In genomic region chr10:14942147-14942928, GRCh38 we compare ENCODE assay signal across 16 cellular contexts. TPM values are rescaled to one million over a fixed set of nuclear protein-coding genes. Genes with fewer than 3 reads are reported as not detected.
DNase-seq lines count a peak whose midpoint lies in the region; ATAC-seq and TF ChIP-seq lines count a peak whose summit lies in the region.
"Not testable (repeated sequence)": the region's sequence is repeated elsewhere in the genome, so short reads cannot be mapped to it uniquely, and the experiment has no call there.
"Had no signal": no experiment of that assay in that cellular context is flagged by ENCODE, and none has a peak within 500 bp of the region (broad histone marks: within the 10 kb centered on the region; RNA-seq: fewer than 3 reads in every experiment).

No MANE protein-coding gene starts in this region.

- H3K4me2 ChIP-seq in MM.1S (ENCODE audit: low read depth, low read length) = peak overlapping the region; percentile 42; the same call in 1 of the 2 replicates

- CTCF ChIA-PET in CD4-positive, alpha-beta memory T cell (lab: Charles Lee; ENCODE audit: partially characterized antibody) = not testable (repeated sequence)

- TF ChIP-seq CTCF in MM.1S (IDR thresholded peaks at IDR 0.05; ENCODE audit: low read length); mucosa of descending colon (IDR thresholded peaks at IDR 0.05): not testable (repeated sequence)

- POLR2A ChIA-PET in CD4-positive, alpha-beta memory T cell (lab: Charles Lee; ENCODE audit: partially characterized antibody) = not testable (repeated sequence)

- H3K9me3 Mint-ChIP-seq in CD4-positive, alpha-beta memory T cell; activated T-helper 2 cell treated with anti-CD3 and anti-CD28 coated beads, Interferon-gamma antibody, Interleukin-2, Interleukin-4, amounts not matched to agents 10 μg/mL and 5 μg/mL and 100 μg/mL, durations not matched to agents 14 hours and 24 hours and 36 hours: not testable (repeated sequence)

- H4K20me1 ChIP-seq in MM.1S (ENCODE audit: insufficient read depth, low read length) = not testable (repeated sequence)

- peak overlapping the region; percentile 47; the same call in 1 of the 2 replicates for H3K9ac ChIP-seq in MM.1S (ENCODE audit: low read length)

- not testable (repeated sequence) for H3K4me3 ChIP-seq in CD4-positive, alpha-beta memory T cell (ENCODE audit: low read length in 2 of 2); MM.1S (ENCODE audit: low read length); mucosa of descending colon

- H3K36me3 Mint-ChIP-seq in CD4-positive, alpha-beta memory T cell = peaks cover 30 to 41% of the 10 kb centered on the region in 2 donors
- peaks cover 57% of the 10 kb centered on the region for H3K36me3 Mint-ChIP-seq in activated T-helper 2 cell treated with anti-CD3 and anti-CD28 coated beads, Interferon-gamma antibody, Interleukin-2, Interleukin-4, amounts not matched to agents 10 μg/mL and 5 μg/mL and 100 μg/mL, durations not matched to agents 14 hours and 24 hours and 36 hours (ENCODE audit: low read depth)

- peaks cover 5 to 14% (median 9%) of the 10 kb centered on the region in 4 donors for H3K4me1 Mint-ChIP-seq in CD4-positive, alpha-beta memory T cell
- H3K4me1 Mint-ChIP-seq in activated T-helper 2 cell treated with anti-CD3 and anti-CD28 coated beads, Interferon-gamma antibody, Interleukin-2, Interleukin-4, amounts not matched to agents 10 μg/mL and 5 μg/mL and 100 μg/mL, durations not matched to agents 14 hours and 24 hours and 36 hours (ENCODE audit: low read depth) = peaks cover 10% of the 10 kb centered on the region

- not testable (repeated sequence) for DNase-seq in CD4-positive, alpha-beta memory T cell; activated T-helper 2 cell treated with anti-CD3 and anti-CD28 coated beads, Interferon-gamma antibody, Interleukin-2, Interleukin-4, amounts not matched to agents 10 μg/mL and 5 μg/mL and 100 μg/mL, durations not matched to agents 14 hours and 24 hours and 36 hours (ENCODE audit: low spot score); mucosa of descending colon
- DNase-seq in MM.1S = peak; percentile 76

- not testable (repeated sequence) for H3K4me1 ChIP-seq in CD4-positive, alpha-beta memory T cell (ENCODE audit: insufficient read depth, low read length); mucosa of descending colon (ENCODE audit: low read depth)
- peaks cover 19% of the 10 kb centered on the region for H3K4me1 ChIP-seq in MM.1S (ENCODE audit: low read length)

- H3K9me3 ChIP-seq in CD4-positive, alpha-beta memory T cell (ENCODE audit: control insufficient read depth in 1 of 2, low read length in 2 of 2); MM.1S (replicated peaks; ENCODE audit: insufficient read depth, low read length); mucosa of descending colon: not testable (repeated sequence)

- ATAC-seq in GM19025 (IDR thresholded peaks at IDR 0.05; ENCODE audit: low read depth, unreplicated experiment) = peak; percentile 77
- peak; percentile 90 for ATAC-seq in GM21447 (IDR thresholded peaks at IDR 0.05; ENCODE audit: unreplicated experiment)
- ATAC-seq in HG02798 (IDR thresholded peaks at IDR 0.05; ENCODE audit: poor library complexity, unreplicated experiment) = peak; percentile 95
- peak; percentile 93 for ATAC-seq in HG03139 (IDR thresholded peaks at IDR 0.05; ENCODE audit: unreplicated experiment)
- ATAC-seq in mucosa of descending colon = peak; percentile 47

- peak overlapping the region in 3 of 8 donors; percentile 11 to 36 (median 17) for H3K4me3 Mint-ChIP-seq in CD4-positive, alpha-beta memory T cell
- not testable (repeated sequence) for H3K4me3 Mint-ChIP-seq in activated T-helper 2 cell treated with anti-CD3 and anti-CD28 coated beads, Interferon-gamma antibody, Interleukin-2, Interleukin-4, amounts not matched to agents 10 μg/mL and 5 μg/mL and 100 μg/mL, durations not matched to agents 14 hours and 24 hours and 36 hours (ENCODE audit: low read depth)

- not testable (repeated sequence) for H3K27me3 Mint-ChIP-seq in CD4-positive, alpha-beta memory T cell; activated T-helper 2 cell treated with anti-CD3 and anti-CD28 coated beads, Interferon-gamma antibody, Interleukin-2, Interleukin-4, amounts not matched to agents 10 μg/mL and 5 μg/mL and 100 μg/mL, durations not matched to agents 14 hours and 24 hours and 36 hours (ENCODE audit: low read depth)

- H3K36me3 ChIP-seq in CD4-positive, alpha-beta memory T cell (ENCODE audit: insufficient read depth, low read length) = peaks cover 26% of the 10 kb centered on the region
- peaks cover 15% of the 10 kb centered on the region; the same call in 1 of the 2 replicates for H3K36me3 ChIP-seq in MM.1S (replicated peaks; ENCODE audit: insufficient read depth, low read length)
- H3K36me3 ChIP-seq in mucosa of descending colon (ENCODE audit: low read depth) = not testable (repeated sequence)

- H2AFZ ChIP-seq in MM.1S (ENCODE audit: low read length) = not testable (repeated sequence)

- peaks cover 70% of the 10 kb centered on the region for H3K79me2 ChIP-seq in MM.1S (ENCODE audit: low read length)

- not testable (repeated sequence) for H3K27me3 ChIP-seq in CD4-positive, alpha-beta memory T cell (ENCODE audit: insufficient read depth, low read length); MM.1S (replicated peaks; ENCODE audit: insufficient read depth, low read length)

- H3K27ac Mint-ChIP-seq in CD4-positive, alpha-beta memory T cell = peak overlapping the region in 4 of 7 donors; percentile 36 to 75 (median 66)
- peak overlapping the region; percentile 5 for H3K27ac Mint-ChIP-seq in activated T-helper 2 cell treated with anti-CD3 and anti-CD28 coated beads, Interferon-gamma antibody, Interleukin-2, Interleukin-4, amounts not matched to agents 10 μg/mL and 5 μg/mL and 100 μg/mL, durations not matched to agents 14 hours and 24 hours and 36 hours

- peaks cover 31% of the 10 kb centered on the region for H3F3A ChIP-seq in MM.1S (ENCODE audit: insufficient read depth, low read length)

- not testable (repeated sequence) for H3K9me2 ChIP-seq in MM.1S (replicated peaks; ENCODE audit: insufficient read depth, low read length)

- not testable (repeated sequence) for H3K27ac ChIP-seq in CD4-positive, alpha-beta memory T cell (ENCODE audit: low read depth, low read length)
- peak overlapping the region; percentile 87; the same call in 1 of the 2 replicates for H3K27ac ChIP-seq in MM.1S (ENCODE audit: low read length)

- intact Hi-C loops in CD4-positive, alpha-beta memory T cell (cut with micrococcal nuclease); activated T-helper 2 cell treated with anti-CD3 and anti-CD28 coated beads, Interferon-gamma antibody, Interleukin-2, Interleukin-4, amounts not matched to agents 10 μg/mL and 5 μg/mL and 100 μg/mL, durations not matched to agents 14 hours and 24 hours and 36 hours (cut with micrococcal nuclease); mucosa of descending colon (cut with DNase I, micrococcal nuclease): not testable (repeated sequence)

RNA-seq across cellular contexts. Expression of gene DCLRE1C, which starts 11.6 kb away (rescaled TPM):
- total RNA-seq in CD4-positive, alpha-beta memory T cell = 10 to 100 TPM; 31.2 to 34.9 TPM
- polyA plus RNA-seq in CD4-positive, alpha-beta memory T cell = 10 to 100 TPM; 12.3 to 24.5 TPM
- total RNA-seq in activated T-helper 2 cell treated with anti-CD3 and anti-CD28 coated beads, Interferon-gamma antibody, Interleukin-2, Interleukin-4, amounts not matched to agents 10 μg/mL and 5 μg/mL and 100 μg/mL, durations not matched to agents 14 hours and 24 hours and 36 hours = 20.5 and 21.0 TPM in 2 replicates
- 10 to 100 TPM; 10.2 to 15.6 (median 12.4) TPM for total RNA-seq in mucosa of descending colon

RNA-seq across cellular contexts. Expression of gene MEIG1, which starts 16.9 kb away (rescaled TPM):
- total RNA-seq in CD4-positive, alpha-beta memory T cell = not detected
- polyA plus RNA-seq in CD4-positive, alpha-beta memory T cell = under 1 TPM; 0.62 to 0.99 TPM
- total RNA-seq in activated T-helper 2 cell treated with anti-CD3 and anti-CD28 coated beads, Interferon-gamma antibody, Interleukin-2, Interleukin-4, amounts not matched to agents 10 μg/mL and 5 μg/mL and 100 μg/mL, durations not matched to agents 14 hours and 24 hours and 36 hours = 0.62 TPM in 1 of 2 replicates, not detected in the other
- total RNA-seq in mucosa of descending colon = not detected
- total RNA-seq: A673; breast epithelium; hepatocyte; HT1080; right atrium auricular region; Right ventricle myocardium superior; suprapubic skin; T-helper 1 cell treated with Interleukin-12 subunit alpha and Interleukin-12 subunit beta and Interleukin-4 antibody, amounts not matched to agents 30 ng/mL and 1 ng/mL, for 36 hours had no signal
